In the genomic region with DNA sequence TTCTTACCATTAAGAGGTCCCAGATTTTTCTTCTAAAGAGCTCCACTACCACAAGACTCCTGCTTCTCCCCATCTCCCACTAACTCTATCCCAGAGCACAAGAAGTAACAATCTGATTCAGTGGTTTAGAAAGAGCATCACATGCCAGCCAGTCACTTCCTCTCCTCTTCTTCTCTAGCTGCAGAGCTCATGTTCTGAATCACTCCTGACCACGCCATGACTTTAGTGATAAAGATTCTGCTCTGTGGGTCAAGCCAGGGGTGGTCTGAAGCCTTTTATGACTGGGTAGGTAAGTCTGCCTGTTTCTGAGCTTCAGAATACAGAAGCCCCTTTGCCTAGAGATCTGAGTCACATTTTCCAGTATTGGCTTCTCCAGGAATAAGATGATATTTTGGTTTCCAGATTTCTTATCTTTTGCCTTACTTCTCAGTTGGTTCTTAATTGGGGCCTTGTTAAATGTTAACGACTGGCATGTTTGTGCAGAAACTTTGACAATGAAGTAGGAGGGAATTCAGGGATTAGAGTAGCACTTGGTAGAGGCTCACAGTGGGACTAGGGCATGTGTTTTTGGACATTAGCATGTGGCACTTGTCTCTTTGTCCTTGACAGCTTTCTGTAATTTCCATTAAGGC, we compare ENCODE assay signal across 15 cellular contexts. TPM values are rescaled to one million over a fixed set of nuclear protein-coding genes. Genes with fewer than 3 reads are reported as not detected.
DNase-seq lines count a peak whose midpoint lies in the region; ATAC-seq and TF ChIP-seq lines count a peak whose summit lies in the region.
"Had no signal": no experiment of that assay in that cellular context is flagged by ENCODE, and none has a peak within 500 bp of the region (broad histone marks: within the 10 kb centered on the region; RNA-seq: fewer than 3 reads in every experiment).

No MANE protein-coding gene starts in this region.

- H3K36me3 ChIP-seq in PC-3 (ENCODE audit: low read depth, low read length): no peaks in the 10 kb centered on the region
- H3K36me3 ChIP-seq in endodermal cell (ENCODE audit: control insufficient read depth, insufficient read depth, low read length): no peaks in the 10 kb centered on the region
- no peaks in the 10 kb centered on the region for H3K36me3 ChIP-seq in body of pancreas (replicated peaks in 1 of 2; ENCODE audit: insufficient read depth in 1 of 2, low read depth in 2 of 2)

- no peaks in the 10 kb centered on the region for H3K9me3 ChIP-seq in PC-3 (ENCODE audit: low read length)
- H3K9me3 ChIP-seq in endodermal cell (ENCODE audit: control insufficient read depth, low read length): peaks cover 22% of the 10 kb centered on the region
- no peaks in the 10 kb centered on the region for H3K9me3 ChIP-seq in body of pancreas
- H3K9me3 ChIP-seq: psoas muscle had no signal

- ATAC-seq in PC-3: no peak; the same call in 1 of the 2 replicates
- ATAC-seq in GM19023 (IDR thresholded peaks at IDR 0.05; ENCODE audit: unreplicated experiment): no peak
- no peak for ATAC-seq in body of pancreas
- ATAC-seq: naive thymus-derived CD4-positive, alpha-beta T cell; psoas muscle had no signal

- CTCF ChIA-PET in PC-3 (lab: Charles Lee): no interaction called here

- H3K9me2 ChIP-seq in PC-3 (replicated peaks; ENCODE audit: low read length): no peaks in the 10 kb centered on the region

- WGBS in endodermal cell (ENCODE audit: insufficient coverage in 1 of 2, insufficient read length in 1 of 2), 2 experiments: 65 to 89% methylated on average over 1 to 2 of the region's 2 CpGs
- WGBS in body of pancreas, 2 donors: 72 to 77% methylated on average over 2 of the region's 2 CpGs

- intact Hi-C loops in PC-3 (cut with micrococcal nuclease): no loop called here
- intact Hi-C loops in body of pancreas (cut with DNase I): no loop called here

- H3K9ac ChIP-seq in PC-3 (ENCODE audit: low read length): no peak overlapping the region
- H3K9ac ChIP-seq in endodermal cell (ENCODE audit: extremely low read depth, low read length, poor library complexity, severe bottlenecking): no peak overlapping the region

- H3K27ac ChIP-seq in PC-3 (ENCODE audit: low read length): no peak overlapping the region
- no peak overlapping the region for H3K27ac ChIP-seq in endodermal cell (ENCODE audit: low read depth, low read length)
- no peak overlapping the region for H3K27ac ChIP-seq in body of pancreas
- H3K27ac ChIP-seq: C4-2B, psoas muscle, SK-N-MC had no signal

- no peak for TF ChIP-seq CTCF in PC-3 (conservative IDR thresholded peaks at IDR 0.05; ENCODE audit: low read depth, low read length)
- no peak for TF ChIP-seq CTCF in endodermal cell (conservative IDR thresholded peaks at IDR 0.05)
- no peak for TF ChIP-seq CTCF in GM20000 (IDR thresholded peaks at IDR 0.05; ENCODE audit: extremely low read depth, missing control alignments)
- no peak for TF ChIP-seq CTCF in body of pancreas (IDR thresholded peaks at IDR 0.05)

- H3K4me3 ChIP-seq in PC-3 (ENCODE audit: low read length) (no peak overlapping the region), endodermal cell (ENCODE audit: low read length) (no peak overlapping the region), body of pancreas (no peak overlapping the region)
- H3K4me3 ChIP-seq: psoas muscle, SK-N-MC had no signal

- H3K27me3 Mint-ChIP-seq in endodermal cell (ENCODE audit: insufficient read depth): peaks cover 2% of the 10 kb centered on the region

- no peaks in the 10 kb centered on the region for H4K20me1 ChIP-seq in PC-3 (ENCODE audit: low read length)

- H2AFZ ChIP-seq in PC-3 (ENCODE audit: low read length): no peak overlapping the region

- H3K9me3 Mint-ChIP-seq in endodermal cell: peaks cover 18% of the 10 kb centered on the region

- H3K4me1 ChIP-seq in PC-3 (ENCODE audit: insufficient read depth, low read length): no peaks in the 10 kb centered on the region
- no peaks in the 10 kb centered on the region for H3K4me1 ChIP-seq in endodermal cell (ENCODE audit: control insufficient read depth, insufficient read depth, low read length)
- H3K4me1 ChIP-seq in body of pancreas: no peaks in the 10 kb centered on the region
- H3K4me1 ChIP-seq: psoas muscle had no signal

- H3K4me3 Mint-ChIP-seq in endodermal cell: no peak overlapping the region
- H3K4me3 Mint-ChIP-seq: naive thymus-derived CD4-positive, alpha-beta T cell had no signal

- H3K27ac Mint-ChIP-seq in endodermal cell: peak overlapping the region; percentile 6
- H3K27ac Mint-ChIP-seq: naive thymus-derived CD4-positive, alpha-beta T cell had no signal

- no peak overlapping the region for H3K4me2 ChIP-seq in PC-3 (ENCODE audit: low read length)

- no peak for TF ChIP-seq POLR2A in body of pancreas (IDR thresholded peaks at IDR 0.05)

- H3K27me3 ChIP-seq in PC-3 (ENCODE audit: low read length) (no peaks in the 10 kb centered on the region), endodermal cell (ENCODE audit: control insufficient read depth, insufficient read depth, low read length, poor library complexity, severe bottlenecking) (no peaks in the 10 kb centered on the region), body of pancreas (no peaks in the 10 kb centered on the region)

- POLR2A ChIA-PET in PC-3 (lab: Charles Lee; ENCODE audit: unreplicated experiment): no interaction called here

- DNase-seq in HCEC 1CT (peak; percentile 3), PC-3 (peak; percentile 46), endodermal cell (no peak), myocyte (ENCODE audit: low read depth) (peak; percentile 1), GM20000 (ENCODE audit: low spot score) (no peak), body of pancreas (no peak)
- DNase-seq: activated gamma-delta T cell; Kasumi-1; naive thymus-derived CD4-positive, alpha-beta T cell; NCI-H146; NCI-H510A treated with DMSO at 0.1 percent for 48 hours; psoas muscle had no signal

- peaks cover 10% of the 10 kb centered on the region for H3K4me1 Mint-ChIP-seq in endodermal cell
- H3K4me1 Mint-ChIP-seq: naive thymus-derived CD4-positive, alpha-beta T cell had no signal

- H3K36me3 Mint-ChIP-seq in endodermal cell (ENCODE audit: low read depth): no peaks in the 10 kb centered on the region
- H3K36me3 Mint-ChIP-seq: naive thymus-derived CD4-positive, alpha-beta T cell had no signal

- no TSS peak for BruUV-seq in PC-3 (replicated peaks; lab: Mats Ljungman, UMichigan)

- H3K79me2 ChIP-seq in PC-3 (ENCODE audit: low read length): no peaks in the 10 kb centered on the region

- H3F3A ChIP-seq in PC-3 (ENCODE audit: low read length, unreplicated experiment): no peaks in the 10 kb centered on the region

RNA-seq across cellular contexts. Expression of a gene that starts 27.6 kb away (rescaled TPM):
- 7.9 and 10.9 TPM in 2 replicates for total RNA-seq in PC-3 (2014; rRNA removed)
- 1 to 10 TPM in 1 of 2 donors, under 1 TPM in 1; 0.79 to 3.4 TPM for total RNA-seq in endodermal cell
- 0.46 TPM for polyA plus RNA-seq in endodermal cell (2013, experiment 1 of 2)
- 0.33 TPM for polyA plus RNA-seq in endodermal cell (2013, experiment 2 of 2)
- total RNA-seq in myocyte: 0.05 TPM in 1 of 2 replicates, not detected in the other
- 0.37 TPM for polyA plus RNA-seq in myocyte (2012)
- total RNA-seq in body of pancreas: 10 to 100 TPM in 1 of 2 donors, 1 to 10 TPM in 1; 7.8 to 10.2 TPM
- total RNA-seq: naive thymus-derived CD4-positive, alpha-beta T cell had no signal
- polyA plus RNA-seq: naive thymus-derived CD4-positive, alpha-beta T cell had no signal

Comparison
In these comparisons a context has a peak if more than half of its experiments do, and no peak if none do; other contexts are left out.
1. DNase-seq: peak in HCEC 1CT (single experiment), PC-3 (single experiment) and myocyte (single experiment); none in endodermal cell (single experiment), GM20000 (single experiment) and body of pancreas (0 of 4).